Comparison of ENCODE assay signal across 20 cellular contexts in the genomic region with DNA sequence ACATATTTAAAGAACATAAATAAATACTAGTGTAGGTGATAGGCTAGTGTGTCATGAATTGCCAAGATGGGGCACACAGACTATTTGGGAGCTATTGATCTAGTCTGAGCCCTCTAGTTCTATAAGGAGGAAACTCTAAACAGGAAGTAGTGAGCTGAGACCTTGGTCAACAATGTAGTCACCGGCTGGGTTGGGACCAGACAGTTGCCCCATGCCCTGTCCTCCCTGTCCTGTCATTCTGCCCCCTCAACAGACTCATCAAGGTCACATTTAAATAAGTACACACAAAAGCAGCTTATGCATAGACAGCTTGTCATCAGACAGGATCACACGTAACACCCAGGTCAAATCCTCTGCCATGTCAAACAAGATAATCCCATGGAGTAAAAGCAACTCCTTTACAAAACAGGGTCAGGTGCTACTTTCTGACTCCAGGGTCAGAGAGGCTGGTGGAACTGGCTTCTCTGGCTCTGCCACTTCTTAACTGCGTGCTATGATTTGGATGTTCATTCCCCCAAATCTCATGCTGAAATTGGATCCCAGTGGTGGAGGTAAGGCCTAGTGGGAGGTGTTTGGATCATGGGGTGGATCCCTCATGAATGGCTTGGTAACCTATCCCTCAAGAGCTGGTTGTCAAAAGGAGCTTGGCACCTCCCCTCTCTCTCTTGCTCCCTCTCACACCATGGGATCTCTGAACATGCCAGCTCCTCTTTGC.
DNase-seq lines count a peak whose midpoint lies in the region; ATAC-seq and TF ChIP-seq lines count a peak whose summit lies in the region.
"Had no signal": no experiment of that assay in that cellular context is flagged by ENCODE, and none has a peak within 500 bp of the region (broad histone marks: within the 10 kb centered on the region; RNA-seq: fewer than 3 reads in every experiment).

No MANE protein-coding gene starts in this region.

- no peak for TF ChIP-seq EP300 in ovary (IDR thresholded peaks at IDR 0.05)

- no peak for TF ChIP-seq CTCF in CD14-positive monocyte (IDR thresholded peaks at IDR 0.05)
- no peak for TF ChIP-seq CTCF in ovary (IDR thresholded peaks at IDR 0.05)

- peaks cover 15% of the 10 kb centered on the region for H3K36me3 Mint-ChIP-seq in T-helper 1 cell treated with Interleukin-12 subunit alpha and Interleukin-12 subunit beta and Interleukin-4 antibody, amounts not matched to agents 30 μg/mL and 1 μg/mL, for 36 hours (ENCODE audit: low read depth)
- H3K36me3 Mint-ChIP-seq in CD14-positive monocyte: peaks cover 0 to 1% of the 10 kb centered on the region in 2 donors
- H3K36me3 Mint-ChIP-seq: IgD-negative memory B cell, type B pancreatic cell had no signal

- H3K27me3 Mint-ChIP-seq in T-helper 1 cell treated with Interleukin-12 subunit alpha and Interleukin-12 subunit beta and Interleukin-4 antibody, amounts not matched to agents 30 μg/mL and 1 μg/mL, for 36 hours (ENCODE audit: low read depth): no peaks in the 10 kb centered on the region
- peaks cover 0 to 2% (median 1%) of the 10 kb centered on the region in 3 donors for H3K27me3 Mint-ChIP-seq in CD14-positive monocyte (ENCODE audit: low read depth in 3 of 3)
- H3K27me3 Mint-ChIP-seq: IgD-negative memory B cell had no signal

- intact Hi-C loops in CD14-positive monocyte (cut with micrococcal nuclease) (loop anchor here in 1 of 2 donors (10.0 kb wide), 1 partner anchor 65 kb away; no protein-coding TSS in a partner anchor), ovary (cut with DNase I) (no loop called here)

- H3K27ac Mint-ChIP-seq in T-helper 1 cell treated with Interleukin-12 subunit alpha and Interleukin-12 subunit beta and Interleukin-4 antibody, amounts not matched to agents 30 μg/mL and 1 μg/mL, for 36 hours: peak overlapping the region; percentile 39
- peak overlapping the region; percentile 1 to 89 (median 84) for H3K27ac Mint-ChIP-seq in CD14-positive monocyte
- H3K27ac Mint-ChIP-seq: IgD-negative memory B cell, type B pancreatic cell had no signal

- WGBS in esophagus, 2 donors: 53 to 55% methylated on average over 3 of the region's 3 CpGs
- WGBS in ovary, 3 donors: 82 to 91% (median 84%) methylated on average over 3 of the region's 3 CpGs

- peaks cover 43% of the 10 kb centered on the region for H3K4me1 Mint-ChIP-seq in T-helper 1 cell treated with Interleukin-12 subunit alpha and Interleukin-12 subunit beta and Interleukin-4 antibody, amounts not matched to agents 30 μg/mL and 1 μg/mL, for 36 hours (ENCODE audit: low read depth)
- H3K4me1 Mint-ChIP-seq in CD14-positive monocyte: peaks cover 43% of the 10 kb centered on the region

- H3K9me3 ChIP-seq in esophagus (ENCODE audit: control insufficient read depth in 2 of 2, insufficient read depth in 1 of 2, low read depth in 1 of 2, low read length in 1 of 2): no peaks in the 10 kb centered on the region
- no peaks in the 10 kb centered on the region for H3K9me3 ChIP-seq in ovary
- H3K9me3 ChIP-seq: BLaER1 treated with 17β-estradiol and CSF1 and Interleukin-3, amounts not matched to agents 10 nM and 100 nM had no signal

- H3K4me1 ChIP-seq in esophagus (ENCODE audit: control insufficient read depth in 2 of 2, insufficient read depth in 2 of 2, low read length in 1 of 2) (peaks cover 5 to 22% of the 10 kb centered on the region in 2 donors), ovary (ENCODE audit: insufficient read depth) (no peaks in the 10 kb centered on the region)

- ATAC-seq in HG03139 (IDR thresholded peaks at IDR 0.05; ENCODE audit: unreplicated experiment) (no peak), GM21825 (IDR thresholded peaks at IDR 0.05; ENCODE audit: unreplicated experiment) (no peak)

- DNase-seq in T-helper 1 cell: no peak
- DNase-seq in CD14-positive monocyte (ENCODE audit: low spot score): peak; percentile 79
- peak; percentile 96 for DNase-seq in NCI-H2029 treated with DMSO at 0.1 percent for 48 hours (lab: John Stamatoyannopoulos, UW)
- DNase-seq in ovary: no peak
- DNase-seq: anterior cingulate cortex; cerebellar nuclear complex; DMS79 treated with DMSO at 0.1 percent for 48 hours; midbrain; MM.1S; NCI-H1694 treated with DMSO at 0.1 percent for 48 hours; NK-92 treated with Interleukin-12 subunit alpha and Interleukin-12 subunit beta, amount 100 ng/mL, for 24 hours; small intestine; stimulated activated CD4-positive, alpha-beta T cell treated with anti-CD3 and anti-CD28 coated beads, Interleukin-4, amount 100 ng/mL, for 1 hour had no signal

- H3K9me3 Mint-ChIP-seq in T-helper 1 cell treated with Interleukin-12 subunit alpha and Interleukin-12 subunit beta and Interleukin-4 antibody, amounts not matched to agents 30 μg/mL and 1 μg/mL, for 36 hours: peaks cover 13% of the 10 kb centered on the region
- H3K9me3 Mint-ChIP-seq in CD14-positive monocyte: no peaks in the 10 kb centered on the region
- H3K9me3 Mint-ChIP-seq: type B pancreatic cell had no signal

- H3K27me3 ChIP-seq in esophagus (ENCODE audit: control insufficient read depth in 1 of 2, insufficient read depth in 2 of 2, low read length in 2 of 2) (no peaks in the 10 kb centered on the region), ovary (no peaks in the 10 kb centered on the region)
- H3K27me3 ChIP-seq: BLaER1 treated with 17β-estradiol and CSF1 and Interleukin-3, amounts not matched to agents 10 nM and 100 nM had no signal

- no peak overlapping the region for H3K4me3 ChIP-seq in esophagus (ENCODE audit: low read depth in 1 of 2, low read length in 2 of 2)
- no peak overlapping the region for H3K4me3 ChIP-seq in ovary
- H3K4me3 ChIP-seq: BLaER1 treated with 17β-estradiol and CSF1 and Interleukin-3, amounts not matched to agents 10 nM and 100 nM had no signal

- no peaks in the 10 kb centered on the region for H3K36me3 ChIP-seq in esophagus (ENCODE audit: control insufficient read depth in 2 of 2, insufficient read depth in 2 of 2, low read length in 1 of 2)
- no peaks in the 10 kb centered on the region for H3K36me3 ChIP-seq in ovary
- H3K36me3 ChIP-seq: BLaER1 treated with 17β-estradiol and CSF1 and Interleukin-3, amounts not matched to agents 10 nM and 100 nM had no signal

- H3K27ac ChIP-seq in esophagus (ENCODE audit: low read depth in 2 of 2, low read length in 1 of 2): peak overlapping the region; percentile 48 to 73
- H3K27ac ChIP-seq in ovary: no peak overlapping the region
- H3K27ac ChIP-seq: BLaER1 treated with 17β-estradiol and CSF1 and Interleukin-3, amounts not matched to agents 10 nM and 100 nM had no signal

- no peak for TF ChIP-seq POLR2A in ovary (IDR thresholded peaks at IDR 0.05)

- H3K4me3 Mint-ChIP-seq in T-helper 1 cell treated with Interleukin-12 subunit alpha and Interleukin-12 subunit beta and Interleukin-4 antibody, amounts not matched to agents 30 μg/mL and 1 μg/mL, for 36 hours: no peak overlapping the region
- peak overlapping the region in 1 of 2 donors; percentile 27 for H3K4me3 Mint-ChIP-seq in CD14-positive monocyte
- H3K4me3 Mint-ChIP-seq: type B pancreatic cell had no signal

Comparison
In these comparisons a context has a peak if more than half of its experiments do, and no peak if none do; other contexts are left out.
1. DNase-seq: peak in CD14-positive monocyte (single experiment) and NCI-H2029 treated with DMSO at 0.1 percent for 48 hours (single experiment); none in T-helper 1 cell (0 of 5) and ovary (0 of 5).
2. H3K27ac ChIP-seq: peak in esophagus (2 of 2); none in ovary (0 of 2).